8 cellular contexts compared by ENCODE assay signal in genomic region chr11:124724854-124725718, GRCh38. TPM values are rescaled to one million over a fixed set of nuclear protein-coding genes. Genes with fewer than 3 reads are reported as not detected.
DNase-seq lines count a peak whose midpoint lies in the region; ATAC-seq and TF ChIP-seq lines count a peak whose summit lies in the region.

No MANE protein-coding gene starts in this region.

- intact Hi-C loops in A673 (cut with micrococcal nuclease; ENCODE audit: unreplicated experiment), result no loop called here
- intact Hi-C loops in activated CD4-positive, alpha-beta T cell treated with anti-CD3 and anti-CD28 coated beads, Interleukin-2, amount 10 ng/mL, durations not matched to agents 24 days and 14 days (cut with micrococcal nuclease), result no loop called here

- H3K4me1 Mint-ChIP-seq in endodermal cell, result peaks cover 55% of the 10 kb centered on the region
- no peaks in the 10 kb centered on the region for H3K4me1 Mint-ChIP-seq in activated CD4-positive, alpha-beta T cell treated with anti-CD3 and anti-CD28 coated beads, Interleukin-2, amount 10 ng/mL, durations not matched to agents 24 days and 14 days

- DNase-seq in A673 (ENCODE audit: low spot score), result peak; percentile 95
- DNase-seq in endodermal cell, result no peak
- DNase-seq in activated CD4-positive, alpha-beta T cell treated with anti-CD3 and anti-CD28 coated beads, Interleukin-2, amount 10 ng/mL, durations not matched to agents 24 days and 14 days, result no peak
- DNase-seq in OCI-M1 (lab: John Stamatoyannopoulos, UW), result no peak
- no peak for DNase-seq in NCI-H510A treated with DMSO at 0.1 percent for 48 hours (lab: John Stamatoyannopoulos, UW)
- DNase-seq in AML-193 (lab: John Stamatoyannopoulos, UW), result no peak

- H3K9me3 ChIP-seq in A673 (ENCODE audit: low read depth, low read length, poor library complexity, severe bottlenecking) (no peaks in the 10 kb centered on the region), endodermal cell (ENCODE audit: control insufficient read depth, low read length) (no peaks in the 10 kb centered on the region)

- peak; percentile 98 for ATAC-seq in GM19452 (IDR thresholded peaks at IDR 0.05; ENCODE audit: unreplicated experiment)
- ATAC-seq in HG03439 (IDR thresholded peaks at IDR 0.05; ENCODE audit: unreplicated experiment), result peak; percentile 78

- H3K4me3 ChIP-seq in A673 (ENCODE audit: low read depth, low read length, poor library complexity, severe bottlenecking) (peak overlapping the region; percentile 28), endodermal cell (ENCODE audit: low read length) (no peak overlapping the region)

- H3K4me1 ChIP-seq in A673 (ENCODE audit: insufficient read depth, low read length, poor library complexity, severe bottlenecking) (peaks cover 68% of the 10 kb centered on the region), endodermal cell (ENCODE audit: control insufficient read depth, insufficient read depth, low read length) (peaks cover 16% of the 10 kb centered on the region)

- H3K27me3 Mint-ChIP-seq in endodermal cell (ENCODE audit: insufficient read depth), result peaks cover 41% of the 10 kb centered on the region
- H3K27me3 Mint-ChIP-seq in activated CD4-positive, alpha-beta T cell treated with anti-CD3 and anti-CD28 coated beads, Interleukin-2, amount 10 ng/mL, durations not matched to agents 24 days and 14 days, result peaks cover 48% of the 10 kb centered on the region

- H3K36me3 ChIP-seq in A673 (ENCODE audit: insufficient read depth, low read length, poor library complexity, severe bottlenecking), result no peaks in the 10 kb centered on the region
- H3K36me3 ChIP-seq in endodermal cell (ENCODE audit: control insufficient read depth, insufficient read depth, low read length), result no peaks in the 10 kb centered on the region

- H3K27me3 ChIP-seq in A673 (replicated peaks; ENCODE audit: insufficient read depth, low read depth, low read length, poor library complexity) (no peaks in the 10 kb centered on the region), endodermal cell (ENCODE audit: control insufficient read depth, insufficient read depth, low read length, poor library complexity, severe bottlenecking) (peaks cover 28% of the 10 kb centered on the region)

- H3K36me3 Mint-ChIP-seq in endodermal cell (ENCODE audit: low read depth), result no peaks in the 10 kb centered on the region
- no peaks in the 10 kb centered on the region for H3K36me3 Mint-ChIP-seq in activated CD4-positive, alpha-beta T cell treated with anti-CD3 and anti-CD28 coated beads, Interleukin-2, amount 10 ng/mL, durations not matched to agents 24 days and 14 days (ENCODE audit: low read depth)

- TF ChIP-seq CTCF in A673 (conservative IDR thresholded peaks at IDR 0.05; ENCODE audit: low read depth, low read length) (no peak), endodermal cell (conservative IDR thresholded peaks at IDR 0.05) (no peak)

- CTCF ChIA-PET in A673 (lab: Charles Lee), result interaction anchor here (0.5 kb wide), 1 partner anchor 69 kb away, joined by 5 read pairs; no protein-coding TSS in a partner anchor

- H3K9me3 Mint-ChIP-seq in endodermal cell, result no peaks in the 10 kb centered on the region
- H3K9me3 Mint-ChIP-seq in activated CD4-positive, alpha-beta T cell treated with anti-CD3 and anti-CD28 coated beads, Interleukin-2, amount 10 ng/mL, durations not matched to agents 24 days and 14 days, result no peaks in the 10 kb centered on the region

- BruUV-seq in A673 (replicated peaks; lab: Mats Ljungman, UMichigan), result no TSS peak

- H3K27ac ChIP-seq in A673 (ENCODE audit: low read depth, low read length, poor library complexity, severe bottlenecking) (peak overlapping the region; percentile 86), endodermal cell (ENCODE audit: low read depth, low read length) (peak overlapping the region; percentile 90)

- 69 to 75% methylated on average over 6 to 15 of the region's 16 CpGs for WGBS in endodermal cell (ENCODE audit: insufficient coverage in 1 of 2, insufficient read length in 1 of 2), 2 experiments

- POLR2A ChIA-PET in A673 (lab: Charles Lee; ENCODE audit: low non-redundant PET), result no interaction called here

- no peak overlapping the region for H3K27ac Mint-ChIP-seq in endodermal cell
- no peak overlapping the region for H3K27ac Mint-ChIP-seq in activated CD4-positive, alpha-beta T cell treated with anti-CD3 and anti-CD28 coated beads, Interleukin-2, amount 10 ng/mL, durations not matched to agents 24 days and 14 days

- H3K9ac ChIP-seq in endodermal cell (ENCODE audit: extremely low read depth, low read length, poor library complexity, severe bottlenecking), result no peak overlapping the region

- H3K4me3 Mint-ChIP-seq in endodermal cell, result peak overlapping the region; percentile 2
- no peak overlapping the region for H3K4me3 Mint-ChIP-seq in activated CD4-positive, alpha-beta T cell treated with anti-CD3 and anti-CD28 coated beads, Interleukin-2, amount 10 ng/mL, durations not matched to agents 24 days and 14 days

RNA-seq across cellular contexts. Expression of gene NRGN, which starts 14.7 kb away (rescaled TPM):
- total RNA-seq in A673 (2021) (38.1 and 43.8 TPM in 2 replicates), endodermal cell (1 to 10 TPM; 4.7 to 8.9 TPM)
- polyA plus RNA-seq in endodermal cell (2013, experiment 1 of 2), result 18.7 TPM
- polyA plus RNA-seq in endodermal cell (2013, experiment 2 of 2), result 21.5 TPM
- total RNA-seq in activated CD4-positive, alpha-beta T cell treated with anti-CD3 and anti-CD28 coated beads, Interleukin-2, amount 10 ng/mL, durations not matched to agents 24 days and 14 days, result 4.4 and 5.4 TPM in 2 replicates

RNA-seq across cellular contexts. Expression of gene VSIG2, which starts 27.0 kb away (rescaled TPM):
- total RNA-seq in A673 (2021), result not detected in 2 replicates
- 1 to 10 TPM; 1.1 to 3.4 TPM for total RNA-seq in endodermal cell
- polyA plus RNA-seq in endodermal cell (2013, experiment 1 of 2), result not detected
- polyA plus RNA-seq in endodermal cell (2013, experiment 2 of 2), result not detected
- total RNA-seq in activated CD4-positive, alpha-beta T cell treated with anti-CD3 and anti-CD28 coated beads, Interleukin-2, amount 10 ng/mL, durations not matched to agents 24 days and 14 days, result 0.23 TPM in 1 of 2 replicates, not detected in the other

RNA-seq across cellular contexts. Expression of gene ESAM, which starts 37.0 kb away (rescaled TPM):
- total RNA-seq in A673 (2021), result 1.2 and 1.5 TPM in 2 replicates
- total RNA-seq in endodermal cell, result under 1 TPM; 0.31 to 0.68 TPM
- polyA plus RNA-seq in endodermal cell (2013, experiment 1 of 2), result 1.4 TPM
- polyA plus RNA-seq in endodermal cell (2013, experiment 2 of 2), result 1.7 TPM
- total RNA-seq in activated CD4-positive, alpha-beta T cell treated with anti-CD3 and anti-CD28 coated beads, Interleukin-2, amount 10 ng/mL, durations not matched to agents 24 days and 14 days, result 0.24 TPM in 1 of 2 replicates, not detected in the other

RNA-seq across cellular contexts. Expression of gene SPA17, which starts 51.4 kb away (rescaled TPM):
- 22.9 and 25.8 TPM in 2 replicates for total RNA-seq in A673 (2021)
- total RNA-seq in endodermal cell, result 10 to 100 TPM; 19.6 to 21.8 TPM
- 38.0 TPM for polyA plus RNA-seq in endodermal cell (2013, experiment 1 of 2)
- 46.4 TPM for polyA plus RNA-seq in endodermal cell (2013, experiment 2 of 2)
- total RNA-seq in activated CD4-positive, alpha-beta T cell treated with anti-CD3 and anti-CD28 coated beads, Interleukin-2, amount 10 ng/mL, durations not matched to agents 24 days and 14 days, result 1.6 and 2.4 TPM in 2 replicates

RNA-seq across cellular contexts. Expression of gene SIAE, which starts 51.5 kb away (rescaled TPM):
- total RNA-seq in A673 (2021) (11.2 and 12.0 TPM in 2 replicates), endodermal cell (1 to 10 TPM; 4.4 to 7.4 TPM)
- polyA plus RNA-seq in endodermal cell (2013, experiment 1 of 2), result 8.0 TPM
- polyA plus RNA-seq in endodermal cell (2013, experiment 2 of 2), result 8.6 TPM
- 5.3 and 6.4 TPM in 2 replicates for total RNA-seq in activated CD4-positive, alpha-beta T cell treated with anti-CD3 and anti-CD28 coated beads, Interleukin-2, amount 10 ng/mL, durations not matched to agents 24 days and 14 days
